Comparison of ENCODE assay signal across 8 cellular contexts in genomic region chr9:127785023-127785932, GRCh38. TPM values are rescaled to one million over a fixed set of nuclear protein-coding genes. Genes with fewer than 3 reads are reported as not detected.
DNase-seq lines count a peak whose midpoint lies in the region; ATAC-seq, FAIRE-seq and TF ChIP-seq lines count a peak whose summit lies in the region.

No MANE protein-coding gene starts in this region.

- peak overlapping the region; percentile 90 for H3K4me2 ChIP-seq in neuronal stem cell (ENCODE audit: insufficient read depth, low read length, poor library complexity, severe bottlenecking)

- H3K4me3 ChIP-seq in SJCRH30 (peak overlapping the region; percentile 97), neuronal stem cell (ENCODE audit: low read length in 2 of 2) (peak overlapping the region; percentile 91 to 92)

- peak overlapping the region; percentile 83 for H3K9ac ChIP-seq in neuronal stem cell (ENCODE audit: low read depth, low read length, poor library complexity)

- H3K27me3 ChIP-seq in SJCRH30: no peaks in the 10 kb centered on the region
- no peaks in the 10 kb centered on the region for H3K27me3 ChIP-seq in foreskin keratinocyte
- H3K27me3 ChIP-seq in neuronal stem cell (ENCODE audit: control insufficient read depth in 3 of 3, insufficient read depth in 3 of 3, low read depth in 1 of 3, low read length in 3 of 3): peaks cover 0 to 19% (median 0%) of the 10 kb centered on the region in 3 experiments

- peaks cover 34% of the 10 kb centered on the region for H3K36me3 ChIP-seq in SJCRH30
- H3K36me3 ChIP-seq in neuronal stem cell (replicated peaks in 1 of 2; ENCODE audit: control insufficient read depth in 2 of 2, insufficient read depth in 2 of 2, low read length in 2 of 2): peaks cover 31 to 35% of the 10 kb centered on the region in 2 donors

- H3K4me1 ChIP-seq in SJCRH30 (peaks cover 17% of the 10 kb centered on the region), foreskin keratinocyte (no peaks in the 10 kb centered on the region), neuronal stem cell (ENCODE audit: control insufficient read depth in 2 of 2, insufficient read depth in 1 of 2, low read depth in 1 of 2, low read length in 2 of 2) (peaks cover 7 to 8% of the 10 kb centered on the region in 2 donors)

- in situ Hi-C loops in G401 (cut with HindIII; ENCODE audit: low sequenced_read_pairs): no loop called here

- WGBS in neuronal stem cell (ENCODE audit: extremely low coverage in 2 of 2, insufficient read length in 2 of 2, insufficient replicate concordance in 1 of 2), 2 donors: no CpG with 5 or more reads among the region's 123 CpGs

- H4K8ac ChIP-seq in neuronal stem cell (ENCODE audit: low read depth, low read length): no peak overlapping the region

- DNase-seq in G401 (ENCODE audit: low spot score) (peak; percentile 83), H54 (ENCODE audit: insufficient read length, low spot score) (peak; percentile 97), LoVo (ENCODE audit: low spot score) (peak; percentile 77), SJCRH30 (peak; percentile 88 to 90), foreskin keratinocyte (peak; percentile 57 to 68), neuronal stem cell (ENCODE audit: low spot score) (peak; percentile 90), substantia nigra (lab: John Stamatoyannopoulos, UW) (peak in 48 of 49 donors; percentile 36 to 94 (median 78))
- DNase-seq in activated naive CD4-positive, alpha-beta T cell (lab: John Stamatoyannopoulos, UW): peak; percentile 67 to 89 (median 80)

- H3K27ac ChIP-seq in SJCRH30 (no peak overlapping the region), foreskin keratinocyte (no peak overlapping the region), neuronal stem cell (replicated peaks; ENCODE audit: low read length) (peak overlapping the region; percentile 86), substantia nigra (ENCODE audit: low read depth, low read length, poor library complexity, severe bottlenecking) (peak overlapping the region; percentile 90)

- peaks cover 10% of the 10 kb centered on the region for H3K79me1 ChIP-seq in neuronal stem cell (ENCODE audit: low read depth, low read length)

- no peak overlapping the region for H3K14ac ChIP-seq in neuronal stem cell (ENCODE audit: low read length)

- H3K9me3 ChIP-seq in SJCRH30 (replicated peaks) (no peaks in the 10 kb centered on the region), neuronal stem cell (replicated peaks in 1 of 2; ENCODE audit: control insufficient read depth in 2 of 2, insufficient read depth in 1 of 2, low read depth in 1 of 2, low read length in 2 of 2) (no peaks in the 10 kb centered on the region)

- peak; percentile 29; the same call in 1 of the 2 replicates for TF ChIP-seq POLR2A in H54 (IDR thresholded peaks at IDR 0.05; ENCODE audit: low read depth, low read length)

- FAIRE-seq in H54 (lab: Jason Lieb, UNC): no peak

- H2BK120ac ChIP-seq in neuronal stem cell (ENCODE audit: low read depth, low read length): no peak overlapping the region

- H2BK15ac ChIP-seq in neuronal stem cell (ENCODE audit: low read length): peak overlapping the region; percentile 33

- no peak overlapping the region for H2BK12ac ChIP-seq in neuronal stem cell (ENCODE audit: low read length)

- H2AK5ac ChIP-seq in neuronal stem cell (ENCODE audit: low read depth, low read length): peak overlapping the region; percentile 60

- no peak overlapping the region for H3K4ac ChIP-seq in neuronal stem cell (ENCODE audit: low read length)

- H3K18ac ChIP-seq in neuronal stem cell (ENCODE audit: low read length): peak overlapping the region; percentile 98

- peak; percentile 63 for ATAC-seq in foreskin keratinocyte

- peak overlapping the region; percentile 98 for H2AFZ ChIP-seq in neuronal stem cell (ENCODE audit: low read length)

- H3K23ac ChIP-seq in neuronal stem cell (ENCODE audit: low read depth, low read length, poor library complexity): peak overlapping the region; percentile 77

- peak overlapping the region; percentile 88 for H2BK5ac ChIP-seq in neuronal stem cell (ENCODE audit: low read length)

- TF ChIP-seq CTCF in foreskin keratinocyte (conservative IDR thresholded peaks at IDR 0.05): peak; percentile 92

- H4K91ac ChIP-seq in neuronal stem cell (ENCODE audit: low read depth, low read length, poor library complexity): no peak overlapping the region

RNA-seq across cellular contexts. Expression of gene CDK9, which starts 0.6 kb away (rescaled TPM):
- 103 and 121 TPM in 2 replicates for total RNA-seq in G401 (2014; rRNA removed; shearing (Covaris generic))
- 19.2 and 21.8 TPM in 2 replicates for total RNA-seq in SJCRH30 (2014; rRNA removed; shearing (Covaris generic))
- 43.0 and 44.9 TPM in 2 replicates for total RNA-seq in foreskin keratinocyte
- polyA plus RNA-seq in foreskin keratinocyte: 52.9 and 58.9 TPM in 2 replicates
- polyA plus RNA-seq in neuronal stem cell (2013, experiment 1 of 2): 29.1 TPM
- polyA plus RNA-seq in neuronal stem cell (2013, experiment 2 of 2): 30.0 TPM

RNA-seq across cellular contexts. Expression of gene SH2D3C, which starts 6.8 kb away (rescaled TPM):
- 4.6 and 6.5 TPM in 2 replicates for total RNA-seq in G401 (2014; rRNA removed; shearing (Covaris generic))
- 0.99 and 1.4 TPM in 2 replicates for total RNA-seq in SJCRH30 (2014; rRNA removed; shearing (Covaris generic))
- 0.17 and 0.28 TPM in 2 replicates for total RNA-seq in foreskin keratinocyte
- polyA plus RNA-seq in foreskin keratinocyte: 0.16 and 0.28 TPM in 2 replicates
- 2.8 TPM for polyA plus RNA-seq in neuronal stem cell (2013, experiment 1 of 2)
- 2.5 TPM for polyA plus RNA-seq in neuronal stem cell (2013, experiment 2 of 2)

RNA-seq across cellular contexts. Expression of gene FPGS, which starts 17.4 kb away (rescaled TPM):
- total RNA-seq in G401 (2014; rRNA removed; shearing (Covaris generic)): 164 and 188 TPM in 2 replicates
- total RNA-seq in SJCRH30 (2014; rRNA removed; shearing (Covaris generic)): 32.0 and 39.4 TPM in 2 replicates
- total RNA-seq in foreskin keratinocyte: 72.6 and 77.1 TPM in 2 replicates
- 82.3 and 83.5 TPM in 2 replicates for polyA plus RNA-seq in foreskin keratinocyte
- 30.2 TPM for polyA plus RNA-seq in neuronal stem cell (2013, experiment 1 of 2)
- 32.1 TPM for polyA plus RNA-seq in neuronal stem cell (2013, experiment 2 of 2)

RNA-seq across cellular contexts. Expression of gene TOR2A, which starts 50.2 kb away (rescaled TPM):
- total RNA-seq in G401 (2014; rRNA removed; shearing (Covaris generic)): 17.9 and 25.0 TPM in 2 replicates
- 3.9 and 5.8 TPM in 2 replicates for total RNA-seq in SJCRH30 (2014; rRNA removed; shearing (Covaris generic))
- total RNA-seq in foreskin keratinocyte: 9.2 and 10.8 TPM in 2 replicates
- 16.7 and 18.5 TPM in 2 replicates for polyA plus RNA-seq in foreskin keratinocyte
- polyA plus RNA-seq in neuronal stem cell (2013, experiment 1 of 2): 16.4 TPM
- polyA plus RNA-seq in neuronal stem cell (2013, experiment 2 of 2): 16.7 TPM

Comparison
In these comparisons a context has a peak if more than half of its experiments do, and no peak if none do; other contexts are left out.
1. H3K27ac ChIP-seq: peak in neuronal stem cell (single experiment) and substantia nigra (single experiment); none in SJCRH30 (single experiment) and foreskin keratinocyte (single experiment).
2. Peak in every context shown above with its lines, with median percentiles within 50 percentile points of each other: DNase-seq.